In the genomic region with DNA sequence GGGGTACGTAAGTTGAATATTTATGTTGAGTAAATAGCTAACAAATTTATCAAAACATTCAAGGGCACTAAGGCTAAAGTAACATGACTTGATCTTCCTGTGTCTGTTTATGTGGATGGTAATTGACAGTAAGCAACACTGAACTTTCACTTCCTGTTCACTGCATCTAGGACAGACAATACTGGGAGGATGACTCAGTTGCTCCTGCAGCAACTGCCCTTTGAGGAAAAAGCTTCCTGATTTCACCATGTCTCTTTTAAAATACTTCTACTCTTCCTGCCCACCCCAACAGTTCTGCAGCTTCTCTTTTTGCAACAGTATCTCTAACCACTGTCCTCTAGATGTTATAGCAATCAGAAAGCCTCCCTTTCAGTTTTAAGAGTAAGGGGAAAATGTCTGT, we compare ENCODE assay signal across 8 cellular contexts.
DNase-seq lines count a peak whose midpoint lies in the region; ATAC-seq and TF ChIP-seq lines count a peak whose summit lies in the region.

No MANE protein-coding gene starts in this region.

- peak overlapping the region; percentile 12 for H3K27ac Mint-ChIP-seq in neural crest cell (ENCODE audit: unreplicated experiment)

- no peaks in the 10 kb centered on the region for H3K9me3 Mint-ChIP-seq in neural crest cell

- H3K4me3 ChIP-seq in choroid plexus epithelial cell (ENCODE audit: low read depth, low read length): peak overlapping the region; percentile 40

- no peaks in the 10 kb centered on the region for H3K27me3 Mint-ChIP-seq in neural crest cell (ENCODE audit: low read depth)

- in situ Hi-C loops in ACHN (cut with HindIII; ENCODE audit: low pct_ligation_motif_present, low pct_unique_long_range_greater_than_20kb, low sequenced_read_pairs): no loop called here

- peak; percentile 13 for DNase-seq in ACHN
- DNase-seq in HT1080 (ENCODE audit: low read depth): peak; percentile 44
- peak; percentile 88 for DNase-seq in choroid plexus epithelial cell (ENCODE audit: low read depth)
- DNase-seq in neural crest cell (ENCODE audit: low read depth, low spot score): no peak
- no peak for DNase-seq in activated naive CD4-positive, alpha-beta T cell (lab: John Stamatoyannopoulos, UW)
- DNase-seq in cerebellar nuclear complex (lab: John Stamatoyannopoulos, UW): no peak
- DNase-seq in central memory CD4-positive, alpha-beta T cell: no peak

- no peaks in the 10 kb centered on the region for H3K36me3 Mint-ChIP-seq in neural crest cell (ENCODE audit: low read depth)

- peak; percentile 75 for ATAC-seq in GM19395 (IDR thresholded peaks at IDR 0.05; ENCODE audit: unreplicated experiment)

- H3K4me3 Mint-ChIP-seq in neural crest cell: no peak overlapping the region

- H3K4me1 Mint-ChIP-seq in neural crest cell: peaks cover 4% of the 10 kb centered on the region

- TF ChIP-seq CTCF in choroid plexus epithelial cell (conservative IDR thresholded peaks at IDR 0.05; ENCODE audit: low read depth, low read length) (no peak), neural crest cell (conservative IDR thresholded peaks at IDR 0.05) (no peak)

Comparison
In these comparisons a context has a peak if more than half of its experiments do, and no peak if none do; other contexts are left out.
1. DNase-seq: peak in ACHN (single experiment), HT1080 (single experiment) and choroid plexus epithelial cell (single experiment); none in neural crest cell (single experiment), activated naive CD4-positive, alpha-beta T cell (0 of 4), cerebellar nuclear complex (0 of 2) and central memory CD4-positive, alpha-beta T cell (single experiment).